ENCODE assay signal across 18 cellular contexts in the genomic region with DNA sequence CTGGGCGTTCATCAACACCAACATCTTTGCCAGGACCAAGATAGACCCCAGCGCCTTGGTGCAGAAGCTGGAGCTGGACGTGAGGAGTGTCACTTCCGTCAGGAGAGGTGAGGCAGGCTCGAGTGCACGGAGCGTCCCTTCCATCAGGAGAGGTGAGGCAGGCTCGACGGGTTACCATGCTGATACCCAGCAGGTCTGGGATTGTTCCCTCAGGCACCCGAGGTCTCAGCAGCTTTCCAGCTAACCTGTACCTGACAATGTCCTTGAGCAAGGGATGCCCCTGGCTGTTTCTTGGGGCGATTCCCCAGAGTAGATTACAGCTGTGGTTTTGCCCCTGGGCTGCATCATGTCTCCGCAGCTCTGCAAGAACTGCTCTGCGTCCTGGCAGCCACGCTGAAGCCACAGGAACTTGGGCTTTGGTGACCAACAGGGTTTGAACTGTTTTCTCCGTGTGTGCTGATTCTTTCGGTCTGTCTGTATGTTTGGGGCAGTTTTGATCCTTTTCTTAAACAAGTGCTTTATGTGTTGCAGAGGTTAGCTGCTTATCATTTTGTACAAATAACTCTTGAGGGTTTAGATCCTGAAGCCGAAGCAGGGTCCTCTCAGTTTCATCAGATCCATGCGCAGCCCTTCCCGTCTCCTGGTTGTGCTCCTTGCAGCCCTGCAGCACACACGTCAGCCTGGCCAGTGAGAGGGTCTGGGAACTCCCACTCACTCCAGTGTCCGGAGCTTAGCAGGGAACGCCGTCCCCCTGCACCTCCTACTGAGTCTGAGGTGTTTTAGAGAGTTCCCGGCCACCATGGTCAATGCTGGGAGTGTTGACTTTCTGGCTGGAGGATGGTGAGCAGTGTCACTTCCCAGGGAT.
"Had no signal": no experiment of that assay in that cellular context is flagged by ENCODE, and none has a peak within 500 bp of the region (broad histone marks: within the 10 kb centered on the region; RNA-seq: fewer than 3 reads in every experiment).

No MANE protein-coding gene starts in this region.

- H3K4me3 ChIP-seq: cardiac muscle cell, hepatocyte, lower lobe of right lung had no signal

- H3K9me3 Mint-ChIP-seq: naive thymus-derived CD8-positive, alpha-beta T cell; stimulated activated naive CD8-positive, alpha-beta T cell treated with anti-CD3 and anti-CD28 coated beads, Interleukin-15, amount 100 ng/mL, for 72 hours; T-helper 2 cell treated with Interferon-gamma antibody and Interleukin-4, amounts not matched to agents 5 μg/mL and 100 μg/mL, for 36 hours had no signal

- H3K36me3 Mint-ChIP-seq: activated naive CD8-positive, alpha-beta T cell had no signal

- H3K4me3 Mint-ChIP-seq: activated CD8-positive, alpha-beta T cell treated with anti-CD3 and anti-CD28 coated beads, Interleukin-2, amount 10 ng/mL, durations not matched to agents 7 days and 5 days; T-helper 2 cell treated with Interferon-gamma antibody and Interleukin-4, amounts not matched to agents 5 μg/mL and 100 μg/mL, for 36 hours had no signal

- ATAC-seq: activated CD8-positive, alpha-beta T cell treated with anti-CD3 and anti-CD28 coated beads, Interleukin-2, amount 10 ng/mL, durations not matched to agents 7 days and 5 days; left colon; lower lobe of right lung; naive thymus-derived CD8-positive, alpha-beta T cell; stimulated activated naive CD8-positive, alpha-beta T cell treated with anti-CD3 and anti-CD28 coated beads, Interleukin-15, amount 100 ng/mL, for 72 hours had no signal

- DNase-seq: activated CD4-positive, alpha-beta T cell treated with anti-CD3 and anti-CD28 coated beads for 48 hours; activated CD4-positive, CD25-positive, alpha-beta regulatory T cell; activated CD8-positive, alpha-beta memory T cell treated with anti-CD3 and anti-CD28 coated beads, Interleukin-2, amount 50 U/mL, for 48 hours; activated CD8-positive, alpha-beta T cell treated with anti-CD3 and anti-CD28 coated beads, Interleukin-2, amount 10 ng/mL, durations not matched to agents 7 days and 5 days; activated gamma-delta T cell; foreskin fibroblast; left colon; lower lobe of right lung; occipital lobe; stimulated activated naive CD8-positive, alpha-beta T cell treated with anti-CD3 and anti-CD28 coated beads, Interleukin-15, amount 100 ng/mL, for 72 hours; SW 1271; trophoblast cell had no signal

- H3K27ac ChIP-seq: cardiac muscle cell, hepatocyte, lower lobe of right lung had no signal

- H3K9me3 ChIP-seq: lower lobe of right lung had no signal

- H3K27me3 ChIP-seq: cardiac muscle cell, hepatocyte had no signal

- H3K27ac Mint-ChIP-seq: activated CD8-positive, alpha-beta T cell treated with anti-CD3 and anti-CD28 coated beads, Interleukin-2, amount 10 ng/mL, durations not matched to agents 7 days and 5 days; activated naive CD8-positive, alpha-beta T cell; progenitor cell of endocrine pancreas; T-helper 2 cell treated with Interferon-gamma antibody and Interleukin-4, amounts not matched to agents 5 μg/mL and 100 μg/mL, for 36 hours had no signal

- H3K4me2 ChIP-seq: hepatocyte had no signal

- H3K27me3 Mint-ChIP-seq: activated naive CD8-positive, alpha-beta T cell; naive thymus-derived CD8-positive, alpha-beta T cell; progenitor cell of endocrine pancreas; stimulated activated naive CD8-positive, alpha-beta T cell treated with anti-CD3 and anti-CD28 coated beads, Interleukin-15, amount 100 ng/mL, for 72 hours had no signal

- H2AFZ ChIP-seq: hepatocyte had no signal
